Comparison of ENCODE assay signal across 12 cellular contexts in genomic region chr2:240655931-240656886, GRCh38. TPM values are rescaled to one million over a fixed set of nuclear protein-coding genes. Genes with fewer than 3 reads are reported as not detected.
DNase-seq lines count a peak whose midpoint lies in the region; ATAC-seq and TF ChIP-seq lines count a peak whose summit lies in the region.
"Had no signal": no experiment of that assay in that cellular context is flagged by ENCODE, and none has a peak within 500 bp of the region (broad histone marks: within the 10 kb centered on the region; RNA-seq: fewer than 3 reads in every experiment).

No MANE protein-coding gene starts in this region.

- H3K4me3 ChIP-seq in choroid plexus epithelial cell (ENCODE audit: low read depth, low read length), result no peak overlapping the region
- H3K4me3 ChIP-seq: left ventricle myocardium inferior had no signal

- no peak overlapping the region for H3K4me3 Mint-ChIP-seq in activated CD4-positive, alpha-beta T cell treated with anti-CD3 and anti-CD28 coated beads, Interleukin-2, amount 10 ng/mL, durations not matched to agents 24 days and 14 days
- H3K4me3 Mint-ChIP-seq in stimulated activated naive B cell treated with anti-CD40 and anti-IgM and Interleukin-4, amounts not matched to agents 10 μg/mL and 1 μg/mL and 100 μg/mL, for 72 hours, result no peak overlapping the region
- H3K4me3 Mint-ChIP-seq: activated T-helper 1 cell treated with anti-CD3 and anti-CD28 coated beads, Interleukin-12 subunit alpha, Interleukin-12 subunit beta, Interleukin-2, Interleukin-4 antibody, amounts not matched to agents 30 ng/mL and 10 ng/mL and 1 ng/mL, durations not matched to agents 14 hours and 24 hours and 36 hours had no signal

- no peak overlapping the region for H3K27ac Mint-ChIP-seq in activated CD4-positive, alpha-beta T cell treated with anti-CD3 and anti-CD28 coated beads, Interleukin-2, amount 10 ng/mL, durations not matched to agents 24 days and 14 days
- no peak overlapping the region for H3K27ac Mint-ChIP-seq in stimulated activated naive B cell treated with anti-CD40 and anti-IgM and Interleukin-4, amounts not matched to agents 10 μg/mL and 1 μg/mL and 100 μg/mL, for 72 hours
- H3K27ac Mint-ChIP-seq: activated T-helper 1 cell treated with anti-CD3 and anti-CD28 coated beads, Interleukin-12 subunit alpha, Interleukin-12 subunit beta, Interleukin-2, Interleukin-4 antibody, amounts not matched to agents 30 ng/mL and 10 ng/mL and 1 ng/mL, durations not matched to agents 14 hours and 24 hours and 36 hours had no signal

- DNase-seq in activated CD4-positive, alpha-beta T cell treated with anti-CD3 and anti-CD28 coated beads, Interleukin-2, amount 10 ng/mL, durations not matched to agents 24 days and 14 days, result peak; percentile 65
- DNase-seq in activated CD4-positive, alpha-beta T cell treated with anti-CD3 and anti-CD28 coated beads for 48 hours, result no peak
- DNase-seq in choroid plexus epithelial cell (ENCODE audit: low read depth) (peak; percentile 56), HuH-7.5 (ENCODE audit: low spot score) (no peak), T1000 (lab: John Stamatoyannopoulos, UW) (no peak)
- no peak for DNase-seq in stimulated activated naive B cell treated with anti-CD40 and anti-IgM and Interleukin-4, amounts not matched to agents 10 μg/mL and 1 μg/mL and 100 μg/mL, for 72 hours
- DNase-seq: left ventricle myocardium inferior, NCI-H187 treated with DMSO at 0.1 percent for 48 hours, substantia nigra had no signal

- no peak for TF ChIP-seq CTCF in choroid plexus epithelial cell (conservative IDR thresholded peaks at IDR 0.05; ENCODE audit: low read depth, low read length)

- H3K36me3 Mint-ChIP-seq in activated CD4-positive, alpha-beta T cell treated with anti-CD3 and anti-CD28 coated beads, Interleukin-2, amount 10 ng/mL, durations not matched to agents 24 days and 14 days (ENCODE audit: low read depth), result no peaks in the 10 kb centered on the region
- H3K36me3 Mint-ChIP-seq in stimulated activated naive B cell treated with anti-CD40 and anti-IgM and Interleukin-4, amounts not matched to agents 10 μg/mL and 1 μg/mL and 100 μg/mL, for 72 hours, result no peaks in the 10 kb centered on the region

- intact Hi-C loops in activated CD4-positive, alpha-beta T cell treated with anti-CD3 and anti-CD28 coated beads, Interleukin-2, amount 10 ng/mL, durations not matched to agents 24 days and 14 days (cut with micrococcal nuclease), result no loop called here

- peak; percentile 70 for ATAC-seq in HG03432 (IDR thresholded peaks at IDR 0.05; ENCODE audit: unreplicated experiment)
- ATAC-seq in stimulated activated naive B cell treated with anti-CD40 and anti-IgM and Interleukin-4, amounts not matched to agents 10 μg/mL and 1 μg/mL and 100 μg/mL, for 72 hours (replicated peaks), result peak; percentile 76 to 94
- no peak for ATAC-seq in HG03139 (IDR thresholded peaks at IDR 0.05; ENCODE audit: unreplicated experiment)

- no peaks in the 10 kb centered on the region for H3K9me3 Mint-ChIP-seq in activated CD4-positive, alpha-beta T cell treated with anti-CD3 and anti-CD28 coated beads, Interleukin-2, amount 10 ng/mL, durations not matched to agents 24 days and 14 days
- peaks cover 0 to 2% of the 10 kb centered on the region in 2 donors for H3K9me3 Mint-ChIP-seq in stimulated activated naive B cell treated with anti-CD40 and anti-IgM and Interleukin-4, amounts not matched to agents 10 μg/mL and 1 μg/mL and 100 μg/mL, for 72 hours
- H3K9me3 Mint-ChIP-seq: activated T-helper 1 cell treated with anti-CD3 and anti-CD28 coated beads, Interleukin-12 subunit alpha, Interleukin-12 subunit beta, Interleukin-2, Interleukin-4 antibody, amounts not matched to agents 30 ng/mL and 10 ng/mL and 1 ng/mL, durations not matched to agents 14 hours and 24 hours and 36 hours had no signal

- H3K4me1 Mint-ChIP-seq in activated CD4-positive, alpha-beta T cell treated with anti-CD3 and anti-CD28 coated beads, Interleukin-2, amount 10 ng/mL, durations not matched to agents 24 days and 14 days, result peaks cover 11% of the 10 kb centered on the region
- peaks cover 3 to 7% of the 10 kb centered on the region in 2 donors for H3K4me1 Mint-ChIP-seq in stimulated activated naive B cell treated with anti-CD40 and anti-IgM and Interleukin-4, amounts not matched to agents 10 μg/mL and 1 μg/mL and 100 μg/mL, for 72 hours

- H3K27me3 Mint-ChIP-seq in activated CD4-positive, alpha-beta T cell treated with anti-CD3 and anti-CD28 coated beads, Interleukin-2, amount 10 ng/mL, durations not matched to agents 24 days and 14 days, result peaks cover 60% of the 10 kb centered on the region
- peaks cover 34 to 62% of the 10 kb centered on the region in 2 donors for H3K27me3 Mint-ChIP-seq in stimulated activated naive B cell treated with anti-CD40 and anti-IgM and Interleukin-4, amounts not matched to agents 10 μg/mL and 1 μg/mL and 100 μg/mL, for 72 hours

RNA-seq across cellular contexts. Expression of gene AQP12B, which starts 26.5 kb away (rescaled TPM):
- not detected in 2 replicates for total RNA-seq in activated CD4-positive, alpha-beta T cell treated with anti-CD3 and anti-CD28 coated beads, Interleukin-2, amount 10 ng/mL, durations not matched to agents 24 days and 14 days
- total RNA-seq: activated T-helper 1 cell treated with anti-CD3 and anti-CD28 coated beads, Interleukin-12 subunit alpha, Interleukin-12 subunit beta, Interleukin-2, Interleukin-4 antibody, amounts not matched to agents 30 ng/mL and 10 ng/mL and 1 ng/mL, durations not matched to agents 14 hours and 24 hours and 36 hours; left ventricle myocardium inferior had no signal

RNA-seq across cellular contexts. Expression of gene GPR35, which starts 30.9 kb away (rescaled TPM):
- 7.1 and 8.7 TPM in 2 replicates for total RNA-seq in activated CD4-positive, alpha-beta T cell treated with anti-CD3 and anti-CD28 coated beads, Interleukin-2, amount 10 ng/mL, durations not matched to agents 24 days and 14 days

RNA-seq across cellular contexts. Expression of gene AQP12A, which starts 35.5 kb away (rescaled TPM):
- total RNA-seq in activated CD4-positive, alpha-beta T cell treated with anti-CD3 and anti-CD28 coated beads, Interleukin-2, amount 10 ng/mL, durations not matched to agents 24 days and 14 days, result not detected in 2 replicates
- total RNA-seq: activated T-helper 1 cell treated with anti-CD3 and anti-CD28 coated beads, Interleukin-12 subunit alpha, Interleukin-12 subunit beta, Interleukin-2, Interleukin-4 antibody, amounts not matched to agents 30 ng/mL and 10 ng/mL and 1 ng/mL, durations not matched to agents 14 hours and 24 hours and 36 hours; left ventricle myocardium inferior had no signal

Comparison
In these comparisons a context has a peak if more than half of its experiments do, and no peak if none do; other contexts are left out.
1. DNase-seq: peak in activated CD4-positive, alpha-beta T cell treated with anti-CD3 and anti-CD28 coated beads, Interleukin-2, amount 10 ng/mL, durations not matched to agents 24 days and 14 days (single experiment) and choroid plexus epithelial cell (single experiment); none in activated CD4-positive, alpha-beta T cell treated with anti-CD3 and anti-CD28 coated beads for 48 hours (single experiment), stimulated activated naive B cell treated with anti-CD40 and anti-IgM and Interleukin-4, amounts not matched to agents 10 μg/mL and 1 μg/mL and 100 μg/mL, for 72 hours (single experiment), HuH-7.5 (single experiment) and T1000 (single experiment).